Comparison of ENCODE assay signal across 31 cellular contexts in the genomic region with DNA sequence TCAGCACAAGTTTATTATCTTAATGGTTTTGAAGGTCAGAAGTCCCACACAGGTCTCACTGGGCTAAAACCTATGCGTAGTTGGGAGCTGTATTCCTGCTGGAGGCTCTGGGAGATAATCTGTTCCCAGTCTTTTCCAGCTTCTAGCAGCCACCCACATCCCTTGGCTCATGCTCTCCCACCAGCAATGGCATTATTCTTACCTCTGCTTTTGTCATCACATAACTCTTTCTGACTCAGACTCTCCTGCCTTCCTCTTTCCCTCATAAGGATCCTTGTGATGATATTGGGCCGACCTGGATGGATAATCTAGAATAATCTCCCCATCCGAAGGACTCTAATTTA.
A peak's percentile ranks its signal among the peaks of the same experiment; 100 is the strongest.
DNase-seq lines count a peak whose midpoint lies in the region; ATAC-seq and TF ChIP-seq lines count a peak whose summit lies in the region.
"Had no signal": no experiment of that assay in that cellular context is flagged by ENCODE, and none has a peak within 500 bp of the region (broad histone marks: within the 10 kb centered on the region; RNA-seq: fewer than 3 reads in every experiment).

No MANE protein-coding gene starts in this region.

- intact Hi-C loops in sigmoid colon (cut with DNase I) = no loop called here

- CTCF ChIA-PET in SK-N-SH (lab: Yijun Ruan, JAX) = no interaction called here

- H3K4me3 ChIP-seq in SK-N-SH (ENCODE audit: low read depth in 2 of 2, low read length in 1 of 2) = no peak overlapping the region
- H3K4me3 ChIP-seq in OCI-LY3 (ENCODE audit: low read length) = peak overlapping the region; percentile 45
- H3K4me3 ChIP-seq in brain microvascular endothelial cell (ENCODE audit: low read depth, low read length) = no peak overlapping the region
- H3K4me3 ChIP-seq in sigmoid colon = no peak overlapping the region
- H3K4me3 ChIP-seq: heart right ventricle, psoas muscle, SJCRH30, transverse colon had no signal

- peaks cover 7% of the 10 kb centered on the region for H3F3A ChIP-seq in SK-N-SH (replicated peaks; ENCODE audit: insufficient read depth)

- POLR2A ChIA-PET in SK-N-SH (lab: Yijun Ruan, JAX) = no interaction called here

- H2AFZ ChIP-seq in SK-N-SH (ENCODE audit: low read depth) (no peak overlapping the region), OCI-LY3 (ENCODE audit: low read depth, low read length) (peak overlapping the region; percentile 36)

- TF ChIP-seq CTCF in SK-N-SH (IDR thresholded peaks at IDR 0.05) (no peak), OCI-LY3 (IDR thresholded peaks at IDR 0.05; ENCODE audit: low read depth, low read length) (no peak), brain microvascular endothelial cell (IDR thresholded peaks at IDR 0.05; ENCODE audit: low read depth, low read length, missing control alignments) (no peak), sigmoid colon (IDR thresholded peaks at IDR 0.05) (no peak)

- DNase-seq in SK-N-SH (no peak), brain microvascular endothelial cell (peak; percentile 54), substantia nigra (lab: John Stamatoyannopoulos, UW) (no peak), sigmoid colon (no peak), HK-2 (ENCODE audit: unreplicated experiment) (no peak)
- DNase-seq in activated T-cell treated with anti-CD3 and anti-CD28 coated beads, Interleukin-2, amount 50 U/mL, for 4 hours = no peak
- DNase-seq: activated CD4-positive, alpha-beta T cell treated with anti-CD3 and anti-CD28 coated beads, Interleukin-2, amount 50 U/mL, for 1 hour; activated T-cell treated with anti-CD3 and anti-CD28 coated beads, Interleukin-2, amount 50 U/mL, for 48 hours; C1 segment of cervical spinal cord; COR-L47; foreskin melanocyte; heart right ventricle; naive thymus-derived CD4-positive, alpha-beta T cell; NCI-H446 treated with DMSO at 0.1 percent for 48 hours; NCI-H774; psoas muscle; RPMI8226; SJCRH30; stimulated activated CD4-positive, alpha-beta T cell treated with anti-CD3 and anti-CD28 coated beads, Interleukin-12 subunit alpha, Interleukin-12 subunit beta, amount 100 ng/mL, for 4 hours; stimulated activated CD4-positive, alpha-beta T cell treated with anti-CD3 and anti-CD28 coated beads, Interleukin-2, amount 100 ng/mL, for 48 hours; T-cell; transverse colon had no signal

- 53% methylated on average over 3 of the region's 3 CpGs for WGBS in SK-N-SH (ENCODE audit: low lambda C conversion rate)
- 93 to 95% methylated on average over 3 of the region's 3 CpGs for WGBS in sigmoid colon, 2 donors

- no peak overlapping the region for H3K4me3 Mint-ChIP-seq in activated T-cell treated with anti-CD3 and anti-CD28 coated beads, Interleukin-2, amount 50 U/mL, for 4 hours
- H3K4me3 Mint-ChIP-seq: dendritic cell treated with granulocyte-macrophage colony-stimulating factor and Interleukin-4, amounts not matched to agents 40 ng/mL and 50 ng/mL, for 4 days; naive thymus-derived CD4-positive, alpha-beta T cell; T-cell; WTC11 had no signal

- in situ Hi-C loops in brain microvascular endothelial cell (cut with HindIII; ENCODE audit: low pct_ligation_motif_present, low sequenced_read_pairs) = no loop called here

- H3K27ac ChIP-seq in SK-N-SH (ENCODE audit: low read depth in 2 of 2, low read length in 1 of 2) (peak overlapping the region; percentile 62 to 74; a peak in 3 of 4 replicates), OCI-LY3 (ENCODE audit: low read length) (no peak overlapping the region), brain microvascular endothelial cell (peak overlapping the region; percentile 51), substantia nigra (ENCODE audit: low read depth, low read length, poor library complexity, severe bottlenecking) (no peak overlapping the region), sigmoid colon (no peak overlapping the region)
- H3K27ac ChIP-seq: 22Rv1, heart right ventricle, HL-60, psoas muscle, SJCRH30, transverse colon had no signal

- H4K20me1 ChIP-seq in SK-N-SH (ENCODE audit: insufficient read depth) (no peaks in the 10 kb centered on the region), OCI-LY3 (ENCODE audit: insufficient read depth, low read length) (no peaks in the 10 kb centered on the region)

- H3K4me1 ChIP-seq in SK-N-SH (ENCODE audit: control insufficient read depth in 1 of 2, insufficient read depth in 2 of 2, low read depth in 1 of 2, low read length in 1 of 2) (peaks cover 0 to 8% of the 10 kb centered on the region in 2 experiments; a peak in 2 of 4 replicates), OCI-LY3 (ENCODE audit: low read length) (peaks cover 21% of the 10 kb centered on the region), sigmoid colon (no peaks in the 10 kb centered on the region)
- H3K4me1 ChIP-seq: psoas muscle, SJCRH30, transverse colon had no signal

- H3K9me3 ChIP-seq in SK-N-SH (no peaks in the 10 kb centered on the region), OCI-LY3 (ENCODE audit: insufficient read depth, low read length) (no peaks in the 10 kb centered on the region), sigmoid colon (peaks cover 0 to 3% (median 0%) of the 10 kb centered on the region in 4 donors)
- H3K9me3 ChIP-seq: psoas muscle, SJCRH30 had no signal

- no peaks in the 10 kb centered on the region for H3K79me2 ChIP-seq in SK-N-SH (ENCODE audit: insufficient read depth)
- H3K79me2 ChIP-seq in OCI-LY3 (ENCODE audit: low read length) = no peaks in the 10 kb centered on the region

- no peaks in the 10 kb centered on the region for H3K36me3 ChIP-seq in SK-N-SH (replicated peaks in 1 of 2; ENCODE audit: control insufficient read depth in 1 of 2, insufficient read depth in 2 of 2, low read length in 1 of 2)
- H3K36me3 ChIP-seq in OCI-LY3 (replicated peaks; ENCODE audit: low read depth, low read length) = no peaks in the 10 kb centered on the region
- no peaks in the 10 kb centered on the region for H3K36me3 ChIP-seq in brain microvascular endothelial cell (replicated peaks)
- no peaks in the 10 kb centered on the region for H3K36me3 ChIP-seq in sigmoid colon
- H3K36me3 ChIP-seq: heart right ventricle, SJCRH30, transverse colon had no signal

- TF ChIP-seq POLR2A in sigmoid colon (IDR thresholded peaks at IDR 0.05) = no peak

- peaks cover 12% of the 10 kb centered on the region for H3K9me3 Mint-ChIP-seq in activated T-cell treated with anti-CD3 and anti-CD28 coated beads, Interleukin-2, amount 50 U/mL, for 4 hours

- TF ChIP-seq EP300 in SK-N-SH (IDR thresholded peaks at IDR 0.05; ENCODE audit: borderline replicate concordance in 1 of 2, low read depth in 1 of 2, low read length in 1 of 2) (no peak), sigmoid colon (IDR thresholded peaks at IDR 0.05) (no peak)

- H3K9me2 ChIP-seq in SK-N-SH = no peaks in the 10 kb centered on the region

- H3K27me3 Mint-ChIP-seq in activated T-cell treated with anti-CD3 and anti-CD28 coated beads, Interleukin-2, amount 50 U/mL, for 4 hours (ENCODE audit: low read depth) = no peaks in the 10 kb centered on the region
- H3K27me3 Mint-ChIP-seq: central memory CD8-positive, alpha-beta T cell; dendritic cell treated with granulocyte-macrophage colony-stimulating factor and Interleukin-4, amounts not matched to agents 40 ng/mL and 50 ng/mL, for 4 days; naive thymus-derived CD4-positive, alpha-beta T cell; T-cell had no signal

- TF ChIP-seq RAD21 in SK-N-SH (IDR thresholded peaks at IDR 0.05; ENCODE audit: low read length) = no peak

- no peak for ATAC-seq in SK-N-SH treated with all-trans-retinoic acid at 6 μM for 48 hours
- no peak for ATAC-seq in activated T-cell treated with anti-CD3 and anti-CD28 coated beads, Interleukin-2, amount 50 U/mL, for 4 hours
- ATAC-seq: esophagus mucosa; naive thymus-derived CD4-positive, alpha-beta T cell; psoas muscle; sciatic nerve; T-cell; WTC11 had no signal

- no peaks in the 10 kb centered on the region for H3K27me3 ChIP-seq in SK-N-SH (ENCODE audit: insufficient read depth)
- H3K27me3 ChIP-seq in OCI-LY3 (ENCODE audit: low read depth, low read length) = no peaks in the 10 kb centered on the region
- H3K27me3 ChIP-seq in brain microvascular endothelial cell (replicated peaks) = no peaks in the 10 kb centered on the region
- no peaks in the 10 kb centered on the region for H3K27me3 ChIP-seq in sigmoid colon
- H3K27me3 ChIP-seq: heart right ventricle, SJCRH30, transverse colon had no signal

- H3K9ac ChIP-seq in SK-N-SH (no peak overlapping the region), OCI-LY3 (ENCODE audit: low read length) (no peak overlapping the region)

- H3K4me2 ChIP-seq in SK-N-SH (0 out of 2 replicates have a peak overlapping the region, but pooled peaks have one; percentile 45), OCI-LY3 (ENCODE audit: low read length) (peak overlapping the region; percentile 63)

- peaks cover 16% of the 10 kb centered on the region for H3K4me1 Mint-ChIP-seq in activated T-cell treated with anti-CD3 and anti-CD28 coated beads, Interleukin-2, amount 50 U/mL, for 4 hours (ENCODE audit: low read depth)
- H3K4me1 Mint-ChIP-seq: WTC11 had no signal

- peaks cover 12% of the 10 kb centered on the region for H3K36me3 Mint-ChIP-seq in activated T-cell treated with anti-CD3 and anti-CD28 coated beads, Interleukin-2, amount 50 U/mL, for 4 hours (ENCODE audit: insufficient read depth)

TF ChIP-seq in SK-N-SH, 30 proteins besides CTCF, POLR2A, EP300 and RAD21 (continues in another document):
- TF ChIP-seq MXI1 (IDR thresholded peaks at IDR 0.05; ENCODE audit: low read depth, low read length) (no peak), GABPA (IDR thresholded peaks at IDR 0.05; ENCODE audit: low read depth) (no peak)

TF ChIP-seq in SK-N-SH treated with all-trans-retinoic acid at 6 μM for 48 hours, 23 proteins besides CTCF, POLR2A, EP300 and RAD21 (continues in another document):
- TF ChIP-seq ZNF8 (CRISPR knock-in tag; IDR thresholded peaks at IDR 0.05) = no peak
- TF ChIP-seq, protein P1, sequence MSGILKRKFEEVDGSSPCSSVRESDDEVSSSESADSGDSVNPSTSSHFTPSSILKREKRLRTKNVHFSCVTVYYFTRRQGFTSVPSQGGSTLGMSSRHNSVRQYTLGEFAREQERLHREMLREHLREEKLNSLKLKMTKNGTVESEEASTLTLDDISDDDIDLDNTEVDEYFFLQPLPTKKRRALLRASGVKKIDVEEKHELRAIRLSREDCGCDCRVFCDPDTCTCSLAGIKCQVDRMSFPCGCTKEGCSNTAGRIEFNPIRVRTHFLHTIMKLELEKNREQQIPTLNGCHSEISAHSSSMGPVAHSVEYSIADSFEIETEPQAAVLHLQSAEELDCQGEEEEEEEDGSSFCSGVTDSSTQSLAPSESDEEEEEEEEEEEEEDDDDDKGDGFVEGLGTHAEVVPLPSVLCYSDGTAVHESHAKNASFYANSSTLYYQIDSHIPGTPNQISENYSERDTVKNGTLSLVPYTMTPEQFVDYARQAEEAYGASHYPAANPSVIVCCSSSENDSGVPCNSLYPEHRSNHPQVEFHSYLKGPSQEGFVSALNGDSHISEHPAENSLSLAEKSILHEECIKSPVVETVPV (CRISPR knock-in tag; IDR thresholded peaks at IDR 0.05) = no peak

Comparison
In these comparisons a context has a peak if more than half of its experiments do, and no peak if none do; other contexts are left out.
1. H3K27ac ChIP-seq: peak in SK-N-SH (2 of 2) and brain microvascular endothelial cell (single experiment); none in OCI-LY3 (single experiment), substantia nigra (single experiment) and sigmoid colon (0 of 4).